Comparison of ENCODE assay signal across 24 cellular contexts in genomic region chr2:236120829-236121228, GRCh38. TPM values are rescaled to one million over a fixed set of nuclear protein-coding genes. Genes with fewer than 3 reads are reported as not detected.
A peak's percentile ranks its signal among the peaks of the same experiment; 100 is the strongest.
DNase-seq lines count a peak whose midpoint lies in the region; ATAC-seq and TF ChIP-seq lines count a peak whose summit lies in the region.
"Had no signal": no experiment of that assay in that cellular context is flagged by ENCODE, and none has a peak within 500 bp of the region (broad histone marks: within the 10 kb centered on the region; RNA-seq: fewer than 3 reads in every experiment).

No MANE protein-coding gene starts in this region.

- 68% methylated on average over 4 of the region's 5 CpGs for WGBS in mesenchymal stem cell

- H3K4me2 ChIP-seq in mesenchymal stem cell (ENCODE audit: low read length, poor library complexity, severe bottlenecking) = no peak overlapping the region
- H3K4me2 ChIP-seq: BLaER1 had no signal

- POLR2A ChIA-PET in HEK293 (lab: Yijun Ruan, JAX) = no interaction called here

- intact Hi-C loops in left lung (cut with DNase I) = no loop called here

- no peak overlapping the region for H2BK120ac ChIP-seq in mesenchymal stem cell (ENCODE audit: low read depth, low read length)

- H3K4me1 ChIP-seq in HEK293 (ENCODE audit: control insufficient read depth, insufficient read depth, low read length) = peaks cover 5% of the 10 kb centered on the region
- peaks cover 0 to 3% of the 10 kb centered on the region in 2 donors for H3K4me1 ChIP-seq in left lung
- H3K4me1 ChIP-seq in mesenchymal stem cell (ENCODE audit: control insufficient read depth, insufficient read depth, low read depth, low read length) = peaks cover 5% of the 10 kb centered on the region
- H3K4me1 ChIP-seq: BE2C had no signal

- H2AFZ ChIP-seq in mesenchymal stem cell (ENCODE audit: low read depth, low read length) = no peak overlapping the region

- H3K18ac ChIP-seq in mesenchymal stem cell (ENCODE audit: low read depth in 1 of 2, low read length in 2 of 2) = no peak overlapping the region

- DNase-seq in H7 (peak; percentile 53), left lung (no peak), mesenchymal stem cell (no peak), NCI-H146 (lab: John Stamatoyannopoulos, UW) (no peak), NCI-H1105 (lab: John Stamatoyannopoulos, UW) (no peak), HuH-7.5 (ENCODE audit: low spot score) (no peak)
- DNase-seq: 8988T; ACHN; BE2C; CD4-positive, alpha-beta memory T cell; CD4-positive, CD25-positive, alpha-beta regulatory T cell; CD8-positive, alpha-beta memory T cell; COR-L47; DMS 273 treated with DMSO at 0.1 percent for 48 hours; DMS153; DND-41; GDM1 had no signal

- H2AK5ac ChIP-seq in mesenchymal stem cell (ENCODE audit: low read length, severe bottlenecking) = no peak overlapping the region

- no peak for TF ChIP-seq CTCF in HEK293 (tag by site-specific recombination; IDR thresholded peaks at IDR 0.05)
- TF ChIP-seq CTCF in left lung (IDR thresholded peaks at IDR 0.05) = no peak

- no peak overlapping the region for H3K14ac ChIP-seq in mesenchymal stem cell (ENCODE audit: low read length in 2 of 2)

- peak overlapping the region; percentile 45 for H2BK15ac ChIP-seq in mesenchymal stem cell (ENCODE audit: low read depth, poor library complexity, severe bottlenecking)

- no peak overlapping the region for H4K8ac ChIP-seq in mesenchymal stem cell (ENCODE audit: low read length)

- H3K9ac ChIP-seq in mesenchymal stem cell (ENCODE audit: low read length) = no peak overlapping the region
- H3K9ac ChIP-seq: BLaER1 had no signal

- H3K4me3 ChIP-seq in H7 (ENCODE audit: insufficient read depth, low read depth, low read length) (no peak overlapping the region), HEK293 (ENCODE audit: low read depth, low read length) (no peak overlapping the region), left lung (no peak overlapping the region), mesenchymal stem cell (ENCODE audit: insufficient read depth in 1 of 2, low read depth in 1 of 2, low read length in 2 of 2) (no peak overlapping the region)
- H3K4me3 ChIP-seq: BLaER1, GM12878 had no signal

- peak; percentile 56 for ATAC-seq in left lung
- ATAC-seq in HG03139 (IDR thresholded peaks at IDR 0.05; ENCODE audit: unreplicated experiment) = no peak
- ATAC-seq: GM12878 had no signal

- no peak overlapping the region for H3K23ac ChIP-seq in mesenchymal stem cell (ENCODE audit: low read length in 2 of 2)

- H3K27me3 ChIP-seq in H7 (ENCODE audit: control insufficient read depth, insufficient read depth, low read length) = peaks cover 5% of the 10 kb centered on the region; the same call in 1 of the 2 replicates
- no peaks in the 10 kb centered on the region for H3K27me3 ChIP-seq in left lung
- H3K27me3 ChIP-seq in mesenchymal stem cell (ENCODE audit: control insufficient read depth in 1 of 2, insufficient read depth in 1 of 2, low read length in 2 of 2) = no peaks in the 10 kb centered on the region
- H3K27me3 ChIP-seq: BE2C, BLaER1 had no signal

- H3K27ac ChIP-seq in HEK293 (ENCODE audit: extremely low read depth, low read depth, low read length) (no peak overlapping the region), left lung (no peak overlapping the region), mesenchymal stem cell (ENCODE audit: low read length, poor library complexity, severe bottlenecking) (no peak overlapping the region)
- H3K27ac ChIP-seq: BLaER1 had no signal

- H2BK5ac ChIP-seq in mesenchymal stem cell (ENCODE audit: low read depth, low read length, poor library complexity, severe bottlenecking) = no peak overlapping the region

- no peak overlapping the region for H3K4ac ChIP-seq in mesenchymal stem cell (ENCODE audit: low read depth in 1 of 2, low read length in 2 of 2)

- CTCF ChIA-PET in HEK293 (lab: Yijun Ruan, JAX) = no interaction called here

- peaks cover 2% of the 10 kb centered on the region for H3K79me1 ChIP-seq in mesenchymal stem cell (replicated peaks; ENCODE audit: low read length, poor library complexity, severe bottlenecking)

- H3K36me3 ChIP-seq in H7 (replicated peaks; ENCODE audit: control insufficient read depth, insufficient read depth, low read length) = no peaks in the 10 kb centered on the region
- peaks cover 0 to 10% of the 10 kb centered on the region in 2 experiments; a peak in 1 of 3 replicates for H3K36me3 ChIP-seq in HEK293 (ENCODE audit: control insufficient read depth in 2 of 2, insufficient read depth in 1 of 2, low read length in 2 of 2)
- peaks cover 0 to 7% of the 10 kb centered on the region in 2 donors for H3K36me3 ChIP-seq in left lung
- H3K36me3 ChIP-seq in mesenchymal stem cell (ENCODE audit: control insufficient read depth in 1 of 2, insufficient read depth in 2 of 2, low read depth in 1 of 2, low read length in 2 of 2) = peaks cover 19 to 22% of the 10 kb centered on the region in 2 experiments
- H3K36me3 ChIP-seq: BE2C had no signal

- H3K9me3 ChIP-seq in HEK293 (ENCODE audit: control insufficient read depth, insufficient read depth, low read depth, low read length) (no peaks in the 10 kb centered on the region), left lung (no peaks in the 10 kb centered on the region), mesenchymal stem cell (ENCODE audit: control insufficient read depth, low read length) (no peaks in the 10 kb centered on the region)
- H3K9me3 ChIP-seq: BE2C, BLaER1 had no signal

- H4K91ac ChIP-seq in mesenchymal stem cell (ENCODE audit: low read length) = no peak overlapping the region

- no peak overlapping the region for H2BK12ac ChIP-seq in mesenchymal stem cell (ENCODE audit: low read length in 2 of 2)

TF ChIP-seq in HEK293, 187 proteins besides CTCF, POLR2A, EP300 and RAD21:
- TF ChIP-seq ZIC2 (tag by site-specific recombination; IDR thresholded peaks at IDR 0.05) (peak; percentile 50), ZNF324 (tag by site-specific recombination; IDR thresholded peaks at IDR 0.05) (no peak), ZNF777 (tag by site-specific recombination; IDR thresholded peaks at IDR 0.05; ENCODE audit: borderline replicate concordance) (no peak)

RNA-seq across cellular contexts. Expression of gene GBX2, which starts 47.4 kb away (rescaled TPM):
- total RNA-seq in H7 (2014; rRNA removed; shearing (Covaris generic)) = 24.4 and 27.3 TPM in 2 replicates
- total RNA-seq in left lung = not detected
- polyA plus RNA-seq in mesenchymal stem cell (2013, experiment 1 of 2) = not detected
- not detected for polyA plus RNA-seq in mesenchymal stem cell (2013, experiment 2 of 2)
- total RNA-seq: A673; CD4-positive, alpha-beta memory T cell; CD4-positive, CD25-positive, alpha-beta regulatory T cell; CD8-positive, alpha-beta memory T cell; GM12878 had no signal
- polyA plus RNA-seq: AG04450; CD14-positive monocyte; CD4-positive, alpha-beta memory T cell; CD4-positive, CD25-positive, alpha-beta regulatory T cell; CD8-positive, alpha-beta memory T cell; GM12878 had no signal

Comparison
In these comparisons a context has a peak if more than half of its experiments do, and no peak if none do; other contexts are left out.
1. RNA of gene GBX2, which starts 47.4 kb away (total RNA-seq): 24.4 to 27.3 TPM in H7; not detected in left lung; every median in the first group is over 10 times any median in the second.